1 cellular context compared by ENCODE assay signal in the genomic region with DNA sequence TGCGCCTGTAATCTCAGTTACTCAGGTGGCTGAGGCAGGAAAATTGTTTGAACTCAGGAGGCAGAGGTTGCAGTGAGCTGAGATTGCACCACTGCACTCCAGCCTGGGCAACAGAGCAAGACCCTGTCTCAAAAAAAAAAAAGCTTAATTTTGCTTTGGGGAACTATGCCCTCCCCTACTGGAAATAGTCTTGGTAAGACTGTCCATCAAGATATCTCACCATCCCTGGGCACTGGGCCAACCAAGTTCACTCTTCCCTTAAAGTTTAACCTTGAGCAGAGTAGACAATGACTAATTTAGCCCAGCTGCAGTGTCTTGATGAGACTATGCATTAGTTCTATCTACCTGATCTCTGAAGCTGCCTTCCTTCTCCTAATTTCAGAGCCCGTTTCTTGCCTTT.
TF ChIP-seq lines count a peak whose summit lies in the region.

No MANE protein-coding gene starts in this region.

TF ChIP-seq in K562, 482 proteins besides CTCF, POLR2A, EP300 and RAD21 (continued from another document and continues in another):
- TF ChIP-seq, protein P1, sequence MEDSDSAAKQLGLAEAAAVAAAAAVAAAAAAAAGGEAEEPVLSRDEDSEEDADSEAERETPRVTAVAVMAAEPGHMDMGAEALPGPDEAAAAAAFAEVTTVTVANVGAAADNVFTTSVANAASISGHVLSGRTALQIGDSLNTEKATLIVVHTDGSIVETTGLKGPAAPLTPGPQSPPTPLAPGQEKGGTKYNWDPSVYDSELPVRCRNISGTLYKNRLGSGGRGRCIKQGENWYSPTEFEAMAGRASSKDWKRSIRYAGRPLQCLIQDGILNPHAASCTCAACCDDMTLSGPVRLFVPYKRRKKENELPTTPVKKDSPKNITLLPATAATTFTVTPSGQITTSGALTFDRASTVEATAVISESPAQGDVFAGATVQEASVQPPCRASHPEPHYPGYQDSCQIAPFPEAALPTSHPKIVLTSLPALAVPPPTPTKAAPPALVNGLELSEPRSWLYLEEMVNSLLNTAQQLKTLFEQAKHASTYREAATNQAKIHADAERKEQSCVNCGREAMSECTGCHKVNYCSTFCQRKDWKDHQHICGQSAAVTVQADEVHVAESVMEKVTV (CRISPR knock-in tag; IDR thresholded peaks at IDR 0.05) = no peak
- TF ChIP-seq, protein P2, sequence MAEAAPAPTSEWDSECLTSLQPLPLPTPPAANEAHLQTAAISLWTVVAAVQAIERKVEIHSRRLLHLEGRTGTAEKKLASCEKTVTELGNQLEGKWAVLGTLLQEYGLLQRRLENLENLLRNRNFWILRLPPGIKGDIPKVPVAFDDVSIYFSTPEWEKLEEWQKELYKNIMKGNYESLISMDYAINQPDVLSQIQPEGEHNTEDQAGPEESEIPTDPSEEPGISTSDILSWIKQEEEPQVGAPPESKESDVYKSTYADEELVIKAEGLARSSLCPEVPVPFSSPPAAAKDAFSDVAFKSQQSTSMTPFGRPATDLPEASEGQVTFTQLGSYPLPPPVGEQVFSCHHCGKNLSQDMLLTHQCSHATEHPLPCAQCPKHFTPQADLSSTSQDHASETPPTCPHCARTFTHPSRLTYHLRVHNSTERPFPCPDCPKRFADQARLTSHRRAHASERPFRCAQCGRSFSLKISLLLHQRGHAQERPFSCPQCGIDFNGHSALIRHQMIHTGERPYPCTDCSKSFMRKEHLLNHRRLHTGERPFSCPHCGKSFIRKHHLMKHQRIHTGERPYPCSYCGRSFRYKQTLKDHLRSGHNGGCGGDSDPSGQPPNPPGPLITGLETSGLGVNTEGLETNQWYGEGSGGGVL (CRISPR knock-in tag; IDR thresholded peaks at IDR 0.05) = no peak
- TF ChIP-seq DDX20 (tag; IDR thresholded peaks at IDR 0.05; ENCODE audit: low read depth) = no peak
- TF ChIP-seq, protein P3, sequence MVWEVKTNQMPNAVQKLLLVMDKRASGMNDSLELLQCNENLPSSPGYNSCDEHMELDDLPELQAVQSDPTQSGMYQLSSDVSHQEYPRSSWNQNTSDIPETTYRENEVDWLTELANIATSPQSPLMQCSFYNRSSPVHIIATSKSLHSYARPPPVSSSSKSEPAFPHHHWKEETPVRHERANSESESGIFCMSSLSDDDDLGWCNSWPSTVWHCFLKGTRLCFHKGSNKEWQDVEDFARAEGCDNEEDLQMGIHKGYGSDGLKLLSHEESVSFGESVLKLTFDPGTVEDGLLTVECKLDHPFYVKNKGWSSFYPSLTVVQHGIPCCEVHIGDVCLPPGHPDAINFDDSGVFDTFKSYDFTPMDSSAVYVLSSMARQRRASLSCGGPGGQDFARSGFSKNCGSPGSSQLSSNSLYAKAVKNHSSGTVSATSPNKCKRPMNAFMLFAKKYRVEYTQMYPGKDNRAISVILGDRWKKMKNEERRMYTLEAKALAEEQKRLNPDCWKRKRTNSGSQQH (CRISPR knock-in tag; IDR thresholded peaks at IDR 0.05) = no peak
- no peak for TF ChIP-seq GABPA (tag; conservative IDR thresholded peaks at IDR 0.05; ENCODE audit: low read depth)
- no peak for TF ChIP-seq ZC3H4 (CRISPR knock-in tag; IDR thresholded peaks at IDR 0.05; ENCODE audit: borderline replicate concordance)
- no peak for TF ChIP-seq ZBTB1 (CRISPR knock-in tag; IDR thresholded peaks at IDR 0.05; ENCODE audit: borderline replicate concordance, low read depth)
- TF ChIP-seq, protein P4, sequence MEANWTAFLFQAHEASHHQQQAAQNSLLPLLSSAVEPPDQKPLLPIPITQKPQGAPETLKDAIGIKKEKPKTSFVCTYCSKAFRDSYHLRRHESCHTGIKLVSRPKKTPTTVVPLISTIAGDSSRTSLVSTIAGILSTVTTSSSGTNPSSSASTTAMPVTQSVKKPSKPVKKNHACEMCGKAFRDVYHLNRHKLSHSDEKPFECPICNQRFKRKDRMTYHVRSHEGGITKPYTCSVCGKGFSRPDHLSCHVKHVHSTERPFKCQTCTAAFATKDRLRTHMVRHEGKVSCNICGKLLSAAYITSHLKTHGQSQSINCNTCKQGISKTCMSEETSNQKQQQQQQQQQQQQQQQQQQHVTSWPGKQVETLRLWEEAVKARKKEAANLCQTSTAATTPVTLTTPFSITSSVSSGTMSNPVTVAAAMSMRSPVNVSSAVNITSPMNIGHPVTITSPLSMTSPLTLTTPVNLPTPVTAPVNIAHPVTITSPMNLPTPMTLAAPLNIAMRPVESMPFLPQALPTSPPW (CRISPR knock-in tag; IDR thresholded peaks at IDR 0.05) = peak; percentile 30; the same call in 1 of the 2 replicates
- no peak for TF ChIP-seq FOXK2 (conservative IDR thresholded peaks at IDR 0.05 in 1 of 2, IDR thresholded peaks at IDR 0.05 in 1 of 2; ENCODE audit: low read depth in 2 of 2)
- no peak for TF ChIP-seq DNMT1 (IDR thresholded peaks at IDR 0.05)
- TF ChIP-seq, protein P5, sequence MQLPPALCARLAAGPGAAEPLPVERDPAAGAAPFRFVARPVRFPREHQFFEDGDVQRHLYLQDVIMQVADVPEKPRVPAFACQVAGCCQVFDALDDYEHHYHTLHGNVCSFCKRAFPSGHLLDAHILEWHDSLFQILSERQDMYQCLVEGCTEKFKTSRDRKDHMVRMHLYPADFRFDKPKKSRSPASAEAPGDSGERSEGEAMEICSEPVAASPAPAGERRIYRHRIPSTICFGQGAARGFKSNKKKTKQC (CRISPR knock-in tag; IDR thresholded peaks at IDR 0.05) = no peak
- no peak for TF ChIP-seq ZBTB8A (IDR thresholded peaks at IDR 0.05; ENCODE audit: partially characterized antibody)
- TF ChIP-seq, protein P6, sequence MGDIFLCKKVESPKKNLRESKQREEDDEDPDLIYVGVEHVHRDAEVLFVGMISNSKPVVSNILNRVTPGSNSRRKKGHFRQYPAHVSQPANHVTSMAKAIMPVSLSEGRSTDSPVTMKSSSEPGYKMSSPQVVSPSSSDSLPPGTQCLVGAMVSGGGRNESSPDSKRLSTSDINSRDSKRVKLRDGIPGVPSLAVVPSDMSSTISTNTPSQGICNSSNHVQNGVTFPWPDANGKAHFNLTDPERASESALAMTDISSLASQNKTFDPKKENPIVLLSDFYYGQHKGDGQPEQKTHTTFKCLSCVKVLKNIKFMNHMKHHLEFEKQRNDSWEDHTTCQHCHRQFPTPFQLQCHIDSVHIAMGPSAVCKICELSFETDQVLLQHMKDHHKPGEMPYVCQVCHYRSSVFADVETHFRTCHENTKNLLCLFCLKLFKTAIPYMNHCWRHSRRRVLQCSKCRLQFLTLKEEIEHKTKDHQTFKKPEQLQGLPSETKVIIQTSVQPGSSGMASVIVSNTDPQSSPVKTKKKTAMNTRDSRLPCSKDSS (IDR thresholded peaks at IDR 0.05; ENCODE audit: low read depth, partially characterized antibody) = no peak
- TF ChIP-seq LCOR (CRISPR knock-in tag; IDR thresholded peaks at IDR 0.05) = peak; percentile 19; the same call in 1 of the 2 replicates
- no peak for TF ChIP-seq HOXB6 (CRISPR knock-in tag; IDR thresholded peaks at IDR 0.05; ENCODE audit: borderline replicate concordance)
- TF ChIP-seq FUS (optimal IDR thresholded peaks at IDR 0.05; ENCODE audit: low read depth, low read length) = no peak
- no peak for TF ChIP-seq ZNF347 (CRISPR knock-in tag; IDR thresholded peaks at IDR 0.05; ENCODE audit: low read depth)
- no peak for TF ChIP-seq NFE2 (IDR thresholded peaks at IDR 0.05; ENCODE audit: low read depth)
- TF ChIP-seq GATAD2B (IDR thresholded peaks at IDR 0.05; ENCODE audit: borderline replicate concordance) = no peak
- no peak for TF ChIP-seq MTA3 (IDR thresholded peaks at IDR 0.05; ENCODE audit: borderline replicate concordance)
- no peak for TF ChIP-seq HNRNPLL (IDR thresholded peaks at IDR 0.05; ENCODE audit: low read depth, low read length, poor library complexity, severe bottlenecking)
- no peak for TF ChIP-seq EZH2 (IDR thresholded peaks at IDR 0.05; ENCODE audit: borderline replicate concordance, low read depth, low read length)
- TF ChIP-seq KDM2B (CRISPR knock-in tag; IDR thresholded peaks at IDR 0.05) = no peak
- TF ChIP-seq MEIS2 (IDR thresholded peaks at IDR 0.05; ENCODE audit: partially characterized antibody) = peak; percentile 72
- TF ChIP-seq GTF2E2 (tag; IDR thresholded peaks at IDR 0.05) = no peak
- TF ChIP-seq ATF7 (IDR thresholded peaks at IDR 0.05) = no peak
- TF ChIP-seq ZNF217 (CRISPR knock-in tag; IDR thresholded peaks at IDR 0.05) = no peak
- TF ChIP-seq TRIM28 (IDR thresholded peaks at IDR 0.05) = no peak
- no peak for TF ChIP-seq POLR2H (tag; IDR thresholded peaks at IDR 0.05; ENCODE audit: low read depth)
- TF ChIP-seq HSF4 (CRISPR knock-in tag; IDR thresholded peaks at IDR 0.05; ENCODE audit: borderline replicate concordance) = no peak
- no peak for TF ChIP-seq XRCC4 (IDR thresholded peaks at IDR 0.05; ENCODE audit: extremely low read depth, insufficient read depth, insufficient read length)
- no peak for TF ChIP-seq TBP (optimal IDR thresholded peaks at IDR 0.05; ENCODE audit: low read depth, low read length)
- no peak for TF ChIP-seq MCM7 (IDR thresholded peaks at IDR 0.05)
- TF ChIP-seq, protein P7, sequence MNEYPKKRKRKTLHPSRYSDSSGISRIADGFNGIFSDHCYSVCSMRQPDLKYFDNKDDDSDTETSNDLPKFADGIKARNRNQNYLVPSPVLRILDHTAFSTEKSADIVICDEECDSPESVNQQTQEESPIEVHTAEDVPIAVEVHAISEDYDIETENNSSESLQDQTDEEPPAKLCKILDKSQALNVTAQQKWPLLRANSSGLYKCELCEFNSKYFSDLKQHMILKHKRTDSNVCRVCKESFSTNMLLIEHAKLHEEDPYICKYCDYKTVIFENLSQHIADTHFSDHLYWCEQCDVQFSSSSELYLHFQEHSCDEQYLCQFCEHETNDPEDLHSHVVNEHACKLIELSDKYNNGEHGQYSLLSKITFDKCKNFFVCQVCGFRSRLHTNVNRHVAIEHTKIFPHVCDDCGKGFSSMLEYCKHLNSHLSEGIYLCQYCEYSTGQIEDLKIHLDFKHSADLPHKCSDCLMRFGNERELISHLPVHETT (CRISPR knock-in tag; conservative IDR thresholded peaks at IDR 0.05 in 1 of 2, IDR thresholded peaks at IDR 0.05 in 1 of 2) = no peak
- TF ChIP-seq RBBP5 (IDR thresholded peaks at IDR 0.05; ENCODE audit: borderline replicate concordance, insufficient read depth, low read length, poor library complexity, severe bottlenecking) = no peak
- TF ChIP-seq ZNF785 (CRISPR knock-in tag; IDR thresholded peaks at IDR 0.05) = no peak
- TF ChIP-seq, protein P8, sequence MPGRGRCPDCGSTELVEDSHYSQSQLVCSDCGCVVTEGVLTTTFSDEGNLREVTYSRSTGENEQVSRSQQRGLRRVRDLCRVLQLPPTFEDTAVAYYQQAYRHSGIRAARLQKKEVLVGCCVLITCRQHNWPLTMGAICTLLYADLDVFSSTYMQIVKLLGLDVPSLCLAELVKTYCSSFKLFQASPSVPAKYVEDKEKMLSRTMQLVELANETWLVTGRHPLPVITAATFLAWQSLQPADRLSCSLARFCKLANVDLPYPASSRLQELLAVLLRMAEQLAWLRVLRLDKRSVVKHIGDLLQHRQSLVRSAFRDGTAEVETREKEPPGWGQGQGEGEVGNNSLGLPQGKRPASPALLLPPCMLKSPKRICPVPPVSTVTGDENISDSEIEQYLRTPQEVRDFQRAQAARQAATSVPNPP (IDR thresholded peaks at IDR 0.05; ENCODE audit: borderline replicate concordance, insufficient read depth, insufficient read length) = no peak
- no peak for TF ChIP-seq HEY1 (CRISPR knock-in tag; IDR thresholded peaks at IDR 0.05; ENCODE audit: borderline replicate concordance)
- peak; percentile 96 for TF ChIP-seq ESRRA (IDR thresholded peaks at IDR 0.05; ENCODE audit: borderline replicate concordance, low read depth)
- TF ChIP-seq, protein P9, sequence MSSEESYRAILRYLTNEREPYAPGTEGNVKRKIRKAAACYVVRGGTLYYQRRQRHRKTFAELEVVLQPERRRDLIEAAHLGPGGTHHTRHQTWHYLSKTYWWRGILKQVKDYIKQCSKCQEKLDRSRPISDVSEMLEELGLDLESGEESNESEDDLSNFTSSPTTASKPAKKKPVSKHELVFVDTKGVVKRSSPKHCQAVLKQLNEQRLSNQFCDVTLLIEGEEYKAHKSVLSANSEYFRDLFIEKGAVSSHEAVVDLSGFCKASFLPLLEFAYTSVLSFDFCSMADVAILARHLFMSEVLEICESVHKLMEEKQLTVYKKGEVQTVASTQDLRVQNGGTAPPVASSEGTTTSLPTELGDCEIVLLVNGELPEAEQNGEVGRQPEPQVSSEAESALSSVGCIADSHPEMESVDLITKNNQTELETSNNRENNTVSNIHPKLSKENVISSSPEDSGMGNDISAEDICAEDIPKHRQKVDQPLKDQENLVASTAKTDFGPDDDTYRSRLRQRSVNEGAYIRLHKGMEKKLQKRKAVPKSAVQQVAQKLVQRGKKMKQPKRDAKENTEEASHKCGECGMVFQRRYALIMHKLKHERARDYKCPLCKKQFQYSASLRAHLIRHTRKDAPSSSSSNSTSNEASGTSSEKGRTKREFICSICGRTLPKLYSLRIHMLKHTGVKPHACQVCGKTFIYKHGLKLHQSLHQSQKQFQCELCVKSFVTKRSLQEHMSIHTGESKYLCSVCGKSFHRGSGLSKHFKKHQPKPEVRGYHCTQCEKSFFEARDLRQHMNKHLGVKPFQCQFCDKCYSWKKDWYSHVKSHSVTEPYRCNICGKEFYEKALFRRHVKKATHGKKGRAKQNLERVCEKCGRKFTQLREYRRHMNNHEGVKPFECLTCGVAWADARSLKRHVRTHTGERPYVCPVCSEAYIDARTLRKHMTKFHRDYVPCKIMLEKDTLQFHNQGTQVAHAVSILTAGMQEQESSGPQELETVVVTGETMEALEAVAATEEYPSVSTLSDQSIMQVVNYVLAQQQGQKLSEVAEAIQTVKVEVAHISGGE (CRISPR knock-in tag; IDR thresholded peaks at IDR 0.05) = no peak
- TF ChIP-seq, protein P10, sequence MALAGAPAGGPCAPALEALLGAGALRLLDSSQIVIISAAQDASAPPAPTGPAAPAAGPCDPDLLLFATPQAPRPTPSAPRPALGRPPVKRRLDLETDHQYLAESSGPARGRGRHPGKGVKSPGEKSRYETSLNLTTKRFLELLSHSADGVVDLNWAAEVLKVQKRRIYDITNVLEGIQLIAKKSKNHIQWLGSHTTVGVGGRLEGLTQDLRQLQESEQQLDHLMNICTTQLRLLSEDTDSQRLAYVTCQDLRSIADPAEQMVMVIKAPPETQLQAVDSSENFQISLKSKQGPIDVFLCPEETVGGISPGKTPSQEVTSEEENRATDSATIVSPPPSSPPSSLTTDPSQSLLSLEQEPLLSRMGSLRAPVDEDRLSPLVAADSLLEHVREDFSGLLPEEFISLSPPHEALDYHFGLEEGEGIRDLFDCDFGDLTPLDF (CRISPR knock-in tag; IDR thresholded peaks at IDR 0.05) = no peak
- no peak for TF ChIP-seq ARHGAP35 (IDR thresholded peaks at IDR 0.05; ENCODE audit: partially characterized antibody)
- TF ChIP-seq, protein P11, sequence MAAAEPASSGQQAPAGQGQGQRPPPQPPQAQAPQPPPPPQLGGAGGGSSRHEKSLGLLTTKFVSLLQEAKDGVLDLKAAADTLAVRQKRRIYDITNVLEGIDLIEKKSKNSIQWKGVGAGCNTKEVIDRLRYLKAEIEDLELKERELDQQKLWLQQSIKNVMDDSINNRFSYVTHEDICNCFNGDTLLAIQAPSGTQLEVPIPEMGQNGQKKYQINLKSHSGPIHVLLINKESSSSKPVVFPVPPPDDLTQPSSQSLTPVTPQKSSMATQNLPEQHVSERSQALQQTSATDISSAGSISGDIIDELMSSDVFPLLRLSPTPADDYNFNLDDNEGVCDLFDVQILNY (CRISPR knock-in tag; IDR thresholded peaks at IDR 0.05) = no peak
- TF ChIP-seq CBX2 (IDR thresholded peaks at IDR 0.05; ENCODE audit: insufficient read depth, low read length, poor library complexity, severe bottlenecking) = no peak
